ENCODE assay signal across 8 cellular contexts in the genomic region with DNA sequence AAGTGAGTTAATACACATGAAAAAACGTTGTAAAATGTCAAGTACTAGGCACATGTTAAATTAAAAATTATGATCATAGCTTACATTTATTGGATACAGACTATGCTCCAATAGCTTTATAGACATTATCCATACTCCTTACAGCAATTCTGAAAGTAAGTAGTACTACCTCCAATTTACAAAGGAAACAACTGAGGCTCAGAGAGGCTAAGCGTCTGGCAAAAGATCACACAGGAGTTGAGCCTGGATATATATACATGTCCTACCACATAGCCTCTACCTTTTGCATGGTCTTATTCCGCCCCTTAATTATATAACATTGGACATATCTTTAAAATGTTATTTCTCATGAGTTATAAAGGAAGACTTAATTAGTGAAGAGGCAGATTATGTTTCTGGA.
"Had no signal": no experiment of that assay in that cellular context is flagged by ENCODE, and none has a peak within 500 bp of the region (broad histone marks: within the 10 kb centered on the region; RNA-seq: fewer than 3 reads in every experiment).

No MANE protein-coding gene starts in this region.

- H3K27ac ChIP-seq: HL-60, KMS-11 had no signal

- DNase-seq: IMR-90, KBM-7, KG1 had no signal

- H3K4me3 ChIP-seq: K562 had no signal

- FAIRE-seq: HepG2, HTR-8/SVneo, K562 had no signal

- H3K9ac ChIP-seq: KMS-11 had no signal

- H3K4me2 ChIP-seq: KMS-11 had no signal

- ATAC-seq: HepG2, K562 had no signal
